16 cellular contexts compared by ENCODE assay signal in the genomic region with DNA sequence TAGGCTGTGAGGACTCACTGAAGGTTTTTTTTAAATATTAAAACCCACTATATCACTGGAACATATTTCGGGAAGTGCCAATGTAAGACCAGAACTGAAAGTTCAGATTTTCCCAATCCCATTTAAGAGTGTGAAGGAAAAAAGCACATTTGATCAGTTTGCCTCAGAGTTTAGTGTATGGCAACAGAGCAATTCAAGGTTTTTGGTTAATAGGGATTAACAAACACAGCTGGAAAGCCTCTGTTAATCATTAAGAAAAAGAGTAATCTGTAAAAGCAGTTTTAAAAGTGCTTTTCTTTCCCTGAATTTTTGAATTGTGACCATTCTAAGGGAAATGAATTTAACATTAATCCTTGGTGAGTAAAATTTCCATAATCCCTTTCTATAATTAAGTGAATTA.
A peak's percentile ranks its signal among the peaks of the same experiment; 100 is the strongest.
DNase-seq lines count a peak whose midpoint lies in the region; ATAC-seq and TF ChIP-seq lines count a peak whose summit lies in the region.
"Had no signal": no experiment of that assay in that cellular context is flagged by ENCODE, and none has a peak within 500 bp of the region (broad histone marks: within the 10 kb centered on the region; RNA-seq: fewer than 3 reads in every experiment).

No MANE protein-coding gene starts in this region.

- no peak for DNase-seq in coronary artery (ENCODE audit: low spot score)
- no peak for DNase-seq in mesenchymal stem cell
- DNase-seq in smooth muscle cell (lab: John Stamatoyannopoulos, UW; ENCODE audit: unreplicated experiment): no peak
- no peak for DNase-seq in CD8-positive, alpha-beta memory T cell
- no peak for DNase-seq in NCI-H510A (lab: John Stamatoyannopoulos, UW)
- DNase-seq: DMS53, NCI-H1092 treated with DMSO at 0.1 percent for 48 hours, NCI-H1694 treated with DMSO at 0.1 percent for 48 hours, NCI-H446, NCI-H748 treated with DMSO at 0.1 percent for 48 hours, PC-9 had no signal

- no peak overlapping the region for H2BK12ac ChIP-seq in mesenchymal stem cell (ENCODE audit: low read length in 2 of 2)

- POLR2A ChIA-PET in CD8-positive, alpha-beta memory T cell (lab: Charles Lee): no interaction called here

- TF ChIP-seq CTCF in coronary artery (IDR thresholded peaks at IDR 0.05) (no peak), smooth muscle cell (IDR thresholded peaks at IDR 0.05; ENCODE audit: borderline replicate concordance, insufficient read depth, poor library complexity, severe bottlenecking) (no peak)

- no peaks in the 10 kb centered on the region for H4K20me1 ChIP-seq in smooth muscle cell (ENCODE audit: low read depth)
- H4K20me1 ChIP-seq: BLaER1 treated with 17β-estradiol and CSF1 and Interleukin-3, amounts not matched to agents 10 nM and 100 nM had no signal

- no peaks in the 10 kb centered on the region for H3K4me1 Mint-ChIP-seq in CD8-positive, alpha-beta memory T cell

- no peaks in the 10 kb centered on the region for H3K36me3 Mint-ChIP-seq in CD8-positive, alpha-beta memory T cell

- H3K4me1 ChIP-seq in HUES64 (ENCODE audit: insufficient read depth, low read length): peaks cover 26% of the 10 kb centered on the region
- H3K4me1 ChIP-seq in mesenchymal stem cell (ENCODE audit: control insufficient read depth, insufficient read depth, low read depth, low read length): no peaks in the 10 kb centered on the region
- peaks cover 18% of the 10 kb centered on the region for H3K4me1 ChIP-seq in smooth muscle cell (ENCODE audit: low read depth)
- H3K4me1 ChIP-seq in CD8-positive, alpha-beta memory T cell (ENCODE audit: insufficient read depth, low read length): no peaks in the 10 kb centered on the region
- H3K4me1 ChIP-seq: HAP-1 had no signal

- H3K4me3 Mint-ChIP-seq in CD8-positive, alpha-beta memory T cell: no peak overlapping the region

- H3K4ac ChIP-seq in mesenchymal stem cell (ENCODE audit: low read depth in 1 of 2, low read length in 2 of 2): no peak overlapping the region

- H2BK120ac ChIP-seq in mesenchymal stem cell (ENCODE audit: low read depth, low read length): no peak overlapping the region

- no peak for ATAC-seq in HG03039 (IDR thresholded peaks at IDR 0.05; ENCODE audit: unreplicated experiment)
- no peak for ATAC-seq in HG02852 (IDR thresholded peaks at IDR 0.05; ENCODE audit: unreplicated experiment)

- H3K9me3 ChIP-seq in HUES64 (ENCODE audit: insufficient read depth, low read depth, low read length) (no peaks in the 10 kb centered on the region), mesenchymal stem cell (ENCODE audit: control insufficient read depth, low read length) (no peaks in the 10 kb centered on the region), smooth muscle cell (replicated peaks; ENCODE audit: low read depth) (no peaks in the 10 kb centered on the region)
- H3K9me3 ChIP-seq in CD8-positive, alpha-beta memory T cell (ENCODE audit: low read length): no peaks in the 10 kb centered on the region
- H3K9me3 ChIP-seq: BLaER1 treated with 17β-estradiol and CSF1 and Interleukin-3, amounts not matched to agents 10 nM and 100 nM; HAP-1 had no signal

- H3K4me2 ChIP-seq in mesenchymal stem cell (ENCODE audit: low read length, poor library complexity, severe bottlenecking): no peak overlapping the region
- peak overlapping the region; percentile 47 for H3K4me2 ChIP-seq in smooth muscle cell
- H3K4me2 ChIP-seq: PC-9 had no signal

- H3K27me3 Mint-ChIP-seq in CD8-positive, alpha-beta memory T cell: peaks cover 0 to 11% of the 10 kb centered on the region in 2 donors

- H2BK15ac ChIP-seq in mesenchymal stem cell (ENCODE audit: low read depth, poor library complexity, severe bottlenecking): no peak overlapping the region

- H2BK5ac ChIP-seq in mesenchymal stem cell (ENCODE audit: low read depth, low read length, poor library complexity, severe bottlenecking): no peak overlapping the region

- H3K14ac ChIP-seq in mesenchymal stem cell (ENCODE audit: low read length in 2 of 2): no peak overlapping the region

- H3K36me3 ChIP-seq in HUES64 (ENCODE audit: insufficient read depth, low read length) (no peaks in the 10 kb centered on the region), mesenchymal stem cell (ENCODE audit: control insufficient read depth in 1 of 2, insufficient read depth in 2 of 2, low read depth in 1 of 2, low read length in 2 of 2) (no peaks in the 10 kb centered on the region), smooth muscle cell (ENCODE audit: low read depth) (no peaks in the 10 kb centered on the region)
- no peaks in the 10 kb centered on the region for H3K36me3 ChIP-seq in CD8-positive, alpha-beta memory T cell (ENCODE audit: insufficient read depth, low read length)
- H3K36me3 ChIP-seq: BLaER1 treated with 17β-estradiol and CSF1 and Interleukin-3, amounts not matched to agents 10 nM and 100 nM; HAP-1 had no signal

- no peak overlapping the region for H4K91ac ChIP-seq in mesenchymal stem cell (ENCODE audit: low read length)

- CTCF ChIA-PET in CD8-positive, alpha-beta memory T cell (lab: Charles Lee): no interaction called here

- H2AFZ ChIP-seq in mesenchymal stem cell (ENCODE audit: low read depth, low read length): no peak overlapping the region
- H2AFZ ChIP-seq in smooth muscle cell (ENCODE audit: low read depth): peak overlapping the region; percentile 75

- H3K18ac ChIP-seq in mesenchymal stem cell (ENCODE audit: low read depth in 1 of 2, low read length in 2 of 2): no peak overlapping the region

- H3K27me3 ChIP-seq in HUES64 (ENCODE audit: insufficient read depth, low read length) (no peaks in the 10 kb centered on the region), mesenchymal stem cell (ENCODE audit: control insufficient read depth in 1 of 2, insufficient read depth in 1 of 2, low read length in 2 of 2) (no peaks in the 10 kb centered on the region), smooth muscle cell (ENCODE audit: low read depth) (no peaks in the 10 kb centered on the region)
- no peaks in the 10 kb centered on the region for H3K27me3 ChIP-seq in CD8-positive, alpha-beta memory T cell (ENCODE audit: insufficient read depth, low read length, poor library complexity, severe bottlenecking)
- H3K27me3 ChIP-seq: BLaER1 treated with 17β-estradiol and CSF1 and Interleukin-3, amounts not matched to agents 10 nM and 100 nM had no signal

- H3K9me3 Mint-ChIP-seq in CD8-positive, alpha-beta memory T cell: no peaks in the 10 kb centered on the region

- no peak overlapping the region for H3K23ac ChIP-seq in mesenchymal stem cell (ENCODE audit: low read length in 2 of 2)

- no peaks in the 10 kb centered on the region for H3K79me2 ChIP-seq in smooth muscle cell (ENCODE audit: low read depth)

- no peak overlapping the region for H3K27ac Mint-ChIP-seq in CD8-positive, alpha-beta memory T cell

- H3K27ac ChIP-seq in HUES64 (ENCODE audit: low read depth, low read length): peak overlapping the region; percentile 39; the same call in 1 of the 2 replicates
- no peak overlapping the region for H3K27ac ChIP-seq in coronary artery
- H3K27ac ChIP-seq in mesenchymal stem cell (ENCODE audit: low read length, poor library complexity, severe bottlenecking): peak overlapping the region; percentile 91
- peak overlapping the region; percentile 28 for H3K27ac ChIP-seq in smooth muscle cell (ENCODE audit: low read depth)
- H3K27ac ChIP-seq in CD8-positive, alpha-beta memory T cell (ENCODE audit: low read depth, low read length): no peak overlapping the region
- H3K27ac ChIP-seq: BLaER1 treated with 17β-estradiol and CSF1 and Interleukin-3, amounts not matched to agents 10 nM and 100 nM; PC-9 had no signal

- H3K9ac ChIP-seq in HUES64 (ENCODE audit: low read depth, low read length): peak overlapping the region; percentile 14; the same call in 1 of the 2 replicates
- H3K9ac ChIP-seq in mesenchymal stem cell (ENCODE audit: low read length): peak overlapping the region; percentile 15
- H3K9ac ChIP-seq in smooth muscle cell (ENCODE audit: low read depth): no peak overlapping the region
- H3K9ac ChIP-seq: BLaER1 treated with 17β-estradiol and CSF1 and Interleukin-3, amounts not matched to agents 10 nM and 100 nM had no signal

- H3F3A ChIP-seq in smooth muscle cell (ENCODE audit: low read depth): no peaks in the 10 kb centered on the region

- H2AK5ac ChIP-seq in mesenchymal stem cell (ENCODE audit: low read length, severe bottlenecking): no peak overlapping the region

- H3K79me1 ChIP-seq in mesenchymal stem cell (replicated peaks; ENCODE audit: low read length, poor library complexity, severe bottlenecking): no peaks in the 10 kb centered on the region

- H3K4me3 ChIP-seq in HUES64 (ENCODE audit: low read length) (no peak overlapping the region), coronary artery (peak overlapping the region; percentile 40), mesenchymal stem cell (ENCODE audit: insufficient read depth in 1 of 2, low read depth in 1 of 2, low read length in 2 of 2) (no peak overlapping the region), smooth muscle cell (peak overlapping the region; percentile 32)
- no peak overlapping the region for H3K4me3 ChIP-seq in CD8-positive, alpha-beta memory T cell (ENCODE audit: low read length)
- H3K4me3 ChIP-seq: BLaER1 treated with 17β-estradiol and CSF1 and Interleukin-3, amounts not matched to agents 10 nM and 100 nM; HAP-1; PC-9 had no signal

- 100% methylated on average over 1 of the region's 1 CpG for WGBS in HUES64
- 89% methylated on average over 1 of the region's 1 CpG for WGBS in mesenchymal stem cell
- WGBS in smooth muscle cell (ENCODE audit: low lambda C conversion rate): 74% methylated on average over 1 of the region's 1 CpG

- H4K8ac ChIP-seq in mesenchymal stem cell (ENCODE audit: low read length): no peak overlapping the region

Comparison
In these comparisons a context has a peak if more than half of its experiments do, and no peak if none do; other contexts are left out.
1. H3K27ac ChIP-seq: peak in HUES64 (single experiment), mesenchymal stem cell (single experiment) and smooth muscle cell (single experiment); none in coronary artery (0 of 2) and CD8-positive, alpha-beta memory T cell (single experiment).
2. H3K4me3 ChIP-seq: peak in coronary artery (single experiment) and smooth muscle cell (single experiment); none in HUES64 (single experiment), mesenchymal stem cell (0 of 2) and CD8-positive, alpha-beta memory T cell (single experiment).